In genomic region chr11:106076923-106077608, GRCh38 we compare ENCODE assay signal across 8 cellular contexts. TPM values are rescaled to one million over a fixed set of nuclear protein-coding genes. Genes with fewer than 3 reads are reported as not detected.
DNase-seq lines count a peak whose midpoint lies in the region; ATAC-seq and TF ChIP-seq lines count a peak whose summit lies in the region.

A gene with protein sequence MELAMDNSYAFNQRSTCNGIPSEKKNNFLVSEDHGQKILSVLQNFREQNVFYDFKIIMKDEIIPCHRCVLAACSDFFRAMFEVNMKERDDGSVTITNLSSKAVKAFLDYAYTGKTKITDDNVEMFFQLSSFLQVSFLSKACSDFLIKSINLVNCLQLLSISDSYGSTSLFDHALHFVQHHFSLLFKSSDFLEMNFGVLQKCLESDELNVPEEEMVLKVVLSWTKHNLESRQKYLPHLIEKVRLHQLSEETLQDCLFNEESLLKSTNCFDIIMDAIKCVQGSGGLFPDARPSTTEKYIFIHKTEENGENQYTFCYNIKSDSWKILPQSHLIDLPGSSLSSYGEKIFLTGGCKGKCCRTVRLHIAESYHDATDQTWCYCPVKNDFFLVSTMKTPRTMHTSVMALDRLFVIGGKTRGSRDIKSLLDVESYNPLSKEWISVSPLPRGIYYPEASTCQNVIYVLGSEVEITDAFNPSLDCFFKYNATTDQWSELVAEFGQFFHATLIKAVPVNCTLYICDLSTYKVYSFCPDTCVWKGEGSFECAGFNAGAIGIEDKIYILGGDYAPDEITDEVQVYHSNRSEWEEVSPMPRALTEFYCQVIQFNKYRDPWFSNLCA (minus strand): TSS chr11:106077347. CDS start chr11:106059097, 18,250 bp downstream.

- H3K27me3 Mint-ChIP-seq in activated CD4-positive, alpha-beta T cell treated with anti-CD3 and anti-CD28 coated beads, Interleukin-2, amount 10 ng/mL, durations not matched to agents 24 days and 14 days = no peaks in the 10 kb centered on the region

- TF ChIP-seq CTCF in coronary artery (IDR thresholded peaks at IDR 0.05) = no peak

- peaks cover 41% of the 10 kb centered on the region for H3K4me1 Mint-ChIP-seq in activated CD4-positive, alpha-beta T cell treated with anti-CD3 and anti-CD28 coated beads, Interleukin-2, amount 10 ng/mL, durations not matched to agents 24 days and 14 days

- H3K27me3 ChIP-seq in layer of hippocampus (ENCODE audit: control insufficient read depth, insufficient read depth, low read length) = no peaks in the 10 kb centered on the region

- ATAC-seq in GM19351 (IDR thresholded peaks at IDR 0.05; ENCODE audit: unreplicated experiment) = peak; percentile 88
- ATAC-seq in HG03520 (IDR thresholded peaks at IDR 0.05; ENCODE audit: unreplicated experiment) = peak; percentile 94

- H3K36me3 Mint-ChIP-seq in activated CD4-positive, alpha-beta T cell treated with anti-CD3 and anti-CD28 coated beads, Interleukin-2, amount 10 ng/mL, durations not matched to agents 24 days and 14 days (ENCODE audit: low read depth) = peaks cover 20% of the 10 kb centered on the region

- intact Hi-C loops in activated CD4-positive, alpha-beta T cell treated with anti-CD3 and anti-CD28 coated beads, Interleukin-2, amount 10 ng/mL, durations not matched to agents 24 days and 14 days (cut with micrococcal nuclease) = loop anchor here (1.0 to 10.0 kb wide), 5 partner anchors 14 to 1488 kb away; partner anchors contain the start of genes ALKBH8, CWF19L2 and MSANTD4

- peak; percentile 85 to 100 (median 98) for DNase-seq in C1 segment of cervical spinal cord (lab: John Stamatoyannopoulos, UW)
- DNase-seq in NCI-H526 (lab: John Stamatoyannopoulos, UW) = peak; percentile 100
- peak; percentile 100 for DNase-seq in activated CD4-positive, alpha-beta T cell treated with anti-CD3 and anti-CD28 coated beads, Interleukin-2, amount 10 ng/mL, durations not matched to agents 24 days and 14 days
- DNase-seq in coronary artery (ENCODE audit: low spot score) = peak; percentile 99
- peak; percentile 92 to 97 (median 94) for DNase-seq in stimulated activated CD4-positive, alpha-beta T cell treated with anti-CD3 and anti-CD28 coated beads, Interleukin-1b, Interleukin-23, amount 100 ng/mL, for 24 hours (ENCODE audit: low read depth in 4 of 4, low spot score in 1 of 4)

- peak within 1 kb of the TSS; percentile 98 for H3K27ac Mint-ChIP-seq in activated CD4-positive, alpha-beta T cell treated with anti-CD3 and anti-CD28 coated beads, Interleukin-2, amount 10 ng/mL, durations not matched to agents 24 days and 14 days

- H3K9me3 Mint-ChIP-seq in activated CD4-positive, alpha-beta T cell treated with anti-CD3 and anti-CD28 coated beads, Interleukin-2, amount 10 ng/mL, durations not matched to agents 24 days and 14 days = no peaks in the 10 kb centered on the region

- H3K4me3 Mint-ChIP-seq in activated CD4-positive, alpha-beta T cell treated with anti-CD3 and anti-CD28 coated beads, Interleukin-2, amount 10 ng/mL, durations not matched to agents 24 days and 14 days = peak within 1 kb of the TSS; percentile 97

- H3K27ac ChIP-seq in coronary artery (peak within 1 kb of the TSS; percentile 91 to 97), layer of hippocampus (ENCODE audit: low read depth, low read length) (peak within 1 kb of the TSS; percentile 99)

- H3K4me3 ChIP-seq in coronary artery = peak within 1 kb of the TSS; percentile 76

RNA-seq across cellular contexts. Expression of the gene that starts here (rescaled TPM):
- 3.8 and 4.0 TPM in 2 replicates for total RNA-seq in activated CD4-positive, alpha-beta T cell treated with anti-CD3 and anti-CD28 coated beads, Interleukin-2, amount 10 ng/mL, durations not matched to agents 24 days and 14 days

Comparison
In these comparisons a context has a peak if more than half of its experiments do, and no peak if none do; other contexts are left out.
1. Peak in every context shown above with its lines: DNase-seq, ATAC-seq, H3K4me3 ChIP-seq and H3K27ac ChIP-seq.